Comparison of ENCODE assay signal across 12 cellular contexts in genomic region chr13:99296270-99296865, GRCh38. TPM values are rescaled to one million over a fixed set of nuclear protein-coding genes. Genes with fewer than 3 reads are reported as not detected.
DNase-seq lines count a peak whose midpoint lies in the region; ATAC-seq, FAIRE-seq and TF ChIP-seq lines count a peak whose summit lies in the region.
"Had no signal": no experiment of that assay in that cellular context is flagged by ENCODE, and none has a peak within 500 bp of the region (broad histone marks: within the 10 kb centered on the region; RNA-seq: fewer than 3 reads in every experiment).

No MANE protein-coding gene starts in this region.

- peak; percentile 79 for FAIRE-seq in GM19239 (lab: Jason Lieb, UNC)
- FAIRE-seq: HTR-8/SVneo had no signal

- H3K9ac ChIP-seq in skeletal muscle tissue (ENCODE audit: low read depth in 1 of 3, low read length in 3 of 3) = no peak overlapping the region

- no peaks in the 10 kb centered on the region for H3K27me3 Mint-ChIP-seq in T-helper 17 cell

- no peak for DNase-seq in GM19239 (ENCODE audit: insufficient read length, low spot score)
- DNase-seq in T-helper 17 cell = no peak
- DNase-seq in sciatic nerve (ENCODE audit: low spot score) = no peak
- DNase-seq in upper lobe of right lung = no peak
- no peak for DNase-seq in GM13976 (ENCODE audit: low spot score)
- DNase-seq: activated CD8-positive, alpha-beta memory T cell treated with anti-CD3 and anti-CD28 coated beads, Interleukin-2, amount 50 U/mL, for 4 hours; mammary epithelial cell; stimulated activated CD4-positive, alpha-beta T cell treated with anti-CD3 and anti-CD28 coated beads, Interleukin-1b, Interleukin-23, amount 100 ng/mL, for 48 hours had no signal

- peaks cover 0 to 3% (median 0%) of the 10 kb centered on the region in 3 donors for H3K4me1 ChIP-seq in skeletal muscle tissue (ENCODE audit: control insufficient read depth in 3 of 3, insufficient read depth in 3 of 3, low read length in 3 of 3)
- no peaks in the 10 kb centered on the region for H3K4me1 ChIP-seq in upper lobe of right lung

- H3K27me3 ChIP-seq in skeletal muscle tissue (ENCODE audit: control insufficient read depth in 3 of 3, insufficient read depth in 3 of 3, low read length in 3 of 3) = no peaks in the 10 kb centered on the region
- no peaks in the 10 kb centered on the region for H3K27me3 ChIP-seq in upper lobe of right lung

- H3K36me3 Mint-ChIP-seq in T-helper 17 cell (ENCODE audit: low read depth) = peaks cover 29% of the 10 kb centered on the region

- intact Hi-C loops in sciatic nerve (cut with DNase I) = no loop called here
- intact Hi-C loops in upper lobe of right lung (cut with DNase I) = no loop called here

- in situ Hi-C loops in GM13976 (cut with MboI; ENCODE audit: low sequenced_read_pairs, unreplicated experiment) = no loop called here

- peak overlapping the region; percentile 98 for H3K27ac Mint-ChIP-seq in T-helper 17 cell

- ATAC-seq in HG02870 (IDR thresholded peaks at IDR 0.05; ENCODE audit: unreplicated experiment) = peak; percentile 62
- ATAC-seq in T-helper 17 cell = peak; percentile 66
- no peak for ATAC-seq in sciatic nerve
- ATAC-seq in upper lobe of right lung = no peak

- peaks cover 61% of the 10 kb centered on the region for H3K4me1 Mint-ChIP-seq in T-helper 17 cell

- H3K27ac ChIP-seq in skeletal muscle tissue (ENCODE audit: low read depth, low read length) (peak overlapping the region; percentile 20), upper lobe of right lung (no peak overlapping the region)
- H3K27ac ChIP-seq: epithelial cell of prostate had no signal

- peak overlapping the region; percentile 94 for H3K4me3 Mint-ChIP-seq in T-helper 17 cell

- H3K9me3 ChIP-seq in T-helper 17 cell (ENCODE audit: control insufficient read depth, low read length, poor library complexity, severe bottlenecking) = no peaks in the 10 kb centered on the region
- no peaks in the 10 kb centered on the region for H3K9me3 ChIP-seq in skeletal muscle tissue (ENCODE audit: control insufficient read depth in 3 of 3, low read length in 3 of 3)
- no peaks in the 10 kb centered on the region for H3K9me3 ChIP-seq in upper lobe of right lung

- H3K36me3 ChIP-seq in skeletal muscle tissue (ENCODE audit: control insufficient read depth in 3 of 3, insufficient read depth in 3 of 3, low read length in 3 of 3) (no peaks in the 10 kb centered on the region), upper lobe of right lung (peaks cover 13% of the 10 kb centered on the region)

- TF ChIP-seq CTCF in upper lobe of right lung (IDR thresholded peaks at IDR 0.05) (no peak), GM13976 (IDR thresholded peaks at IDR 0.05; ENCODE audit: borderline replicate concordance, control extremely low read depth, extremely low read depth, insufficient read depth, missing control alignments) (no peak)

- H3K4me3 ChIP-seq in skeletal muscle tissue (ENCODE audit: low read length in 3 of 3) (no peak overlapping the region), upper lobe of right lung (no peak overlapping the region)

RNA-seq across cellular contexts. Expression of gene GPR183, which starts 10.8 kb away (rescaled TPM):
- total RNA-seq in T-helper 17 cell (100 to 1,000 TPM; 249 to 322 TPM), skeletal muscle tissue (4.7 TPM), sciatic nerve (19.5 TPM), upper lobe of right lung (13.6 TPM)
- total RNA-seq: mammary epithelial cell had no signal

RNA-seq across cellular contexts. Expression of gene GPR18, which starts 38.2 kb away (rescaled TPM):
- total RNA-seq in T-helper 17 cell = 10 to 100 TPM; 10.1 to 13.6 TPM
- total RNA-seq in skeletal muscle tissue = under 0.01 TPM
- not detected for total RNA-seq in sciatic nerve
- total RNA-seq in upper lobe of right lung = 0.58 TPM
- total RNA-seq: mammary epithelial cell had no signal

Comparison
In these comparisons a context has a peak if more than half of its experiments do, and no peak if none do; other contexts are left out.
1. ATAC-seq: peak in HG02870 (single experiment) and T-helper 17 cell (single experiment); none in sciatic nerve (single experiment) and upper lobe of right lung (single experiment).
2. RNA of gene GPR183, which starts 10.8 kb away (total RNA-seq): 249 to 322 TPM in T-helper 17 cell; 19.5 TPM in sciatic nerve (single experiment), 13.6 TPM in upper lobe of right lung (single experiment) and 4.7 TPM in skeletal muscle tissue (single experiment); every median in the first group is over 10 times any median in the second.